Comparison of ENCODE assay signal across 8 cellular contexts in genomic region chr7:34165927-34166550, GRCh38.
A peak's percentile ranks its signal among the peaks of the same experiment; 100 is the strongest.
DNase-seq lines count a peak whose midpoint lies in the region; ATAC-seq and TF ChIP-seq lines count a peak whose summit lies in the region.

No MANE protein-coding gene starts in this region.

- peak; percentile 62 for DNase-seq in AG10803 (ENCODE audit: low read depth)
- DNase-seq in HEK293T (ENCODE audit: extremely low spot score), result peak; percentile 23
- peak; percentile 19 for DNase-seq in RPMI8226
- no peak for DNase-seq in heart left ventricle
- DNase-seq in mesenteric fat pad (ENCODE audit: low spot score), result no peak
- DNase-seq in thyroid gland, result no peak
- no peak for DNase-seq in putamen (ENCODE audit: low spot score)
- no peak for DNase-seq in stimulated activated CD4-positive, alpha-beta T cell treated with anti-CD3 and anti-CD28 coated beads, Interleukin-2, amount 100 ng/mL, for 24 hours

- POLR2A ChIA-PET in HEK293T (lab: Yijun Ruan, JAX), result no interaction called here

- H3K9me3 ChIP-seq in heart left ventricle (peaks cover 0 to 5% (median 0%) of the 10 kb centered on the region in 12 donors), thyroid gland (no peaks in the 10 kb centered on the region)

- TF ChIP-seq CTCF in AG10803 (conservative IDR thresholded peaks at IDR 0.05; ENCODE audit: low read length) (peak; percentile 87), heart left ventricle (IDR thresholded peaks at IDR 0.05) (peak; percentile 14 to 56 (median 38)), thyroid gland (IDR thresholded peaks at IDR 0.05) (no peak)

- TF ChIP-seq POLR2A in heart left ventricle (IDR thresholded peaks at IDR 0.05), result no peak
- no peak for TF ChIP-seq POLR2A in thyroid gland (IDR thresholded peaks at IDR 0.05)

- H3K27ac ChIP-seq in heart left ventricle (no peak overlapping the region), thyroid gland (no peak overlapping the region)

- no peak for ATAC-seq in heart left ventricle

- H3K27me3 ChIP-seq in heart left ventricle (no peaks in the 10 kb centered on the region), thyroid gland (no peaks in the 10 kb centered on the region)

- CTCF ChIA-PET in HEK293T (lab: Yijun Ruan, JAX), result interaction anchor here (1.1 to 1.4 kb wide), 2 partner anchors 21 to 31 kb away, joined by 3 read pairs; no protein-coding TSS in a partner anchor

- peaks cover 0 to 3% (median 0%) of the 10 kb centered on the region in 12 donors for H3K4me1 ChIP-seq in heart left ventricle
- H3K4me1 ChIP-seq in thyroid gland, result no peaks in the 10 kb centered on the region

- no peaks in the 10 kb centered on the region for H3K36me3 ChIP-seq in heart left ventricle
- no peaks in the 10 kb centered on the region for H3K36me3 ChIP-seq in thyroid gland

- 93 to 97% (median 96%) methylated on average over 3 of the region's 3 CpGs for WGBS in heart left ventricle, 4 donors
- WGBS in thyroid gland, 2 donors, result 56 to 92% methylated on average over 3 of the region's 3 CpGs

- H3K4me3 ChIP-seq in AG10803 (ENCODE audit: low read length) (no peak overlapping the region), heart left ventricle (no peak overlapping the region), thyroid gland (replicated peaks in 1 of 3) (no peak overlapping the region)

- intact Hi-C loops in heart left ventricle (cut with DNase I), result loop anchor here in 1 of 10 donors (10.0 kb wide), 1 partner anchor 71 kb away; no protein-coding TSS in a partner anchor
- intact Hi-C loops in thyroid gland (cut with DNase I), result no loop called here

TF ChIP-seq in HEK293T, 16 proteins besides CTCF, POLR2A, EP300 and RAD21:
- TF ChIP-seq FOXK2 (IDR thresholded peaks at IDR 0.05) (peak; percentile 57; the same call in 1 of the 2 replicates), FOXM1 (IDR thresholded peaks at IDR 0.05; ENCODE audit: borderline replicate concordance) (no peak)

Comparison
In these comparisons a context has a peak if more than half of its experiments do, and no peak if none do; other contexts are left out.
1. DNase-seq: peak in AG10803 (single experiment), HEK293T (single experiment) and RPMI8226 (single experiment); none in heart left ventricle (0 of 5), mesenteric fat pad (single experiment), thyroid gland (0 of 2), putamen (single experiment) and stimulated activated CD4-positive, alpha-beta T cell treated with anti-CD3 and anti-CD28 coated beads, Interleukin-2, amount 100 ng/mL, for 24 hours (0 of 2).
2. CTCF ChIP-seq: peak in AG10803 (single experiment) and heart left ventricle (12 of 12); none in thyroid gland (0 of 6).